Comparison of ENCODE assay signal across 9 cellular contexts in genomic region chr17:7041607-7042506, GRCh38. TPM values are rescaled to one million over a fixed set of nuclear protein-coding genes. Genes with fewer than 3 reads are reported as not detected.
A peak's percentile ranks its signal among the peaks of the same experiment; 100 is the strongest.
DNase-seq lines count a peak whose midpoint lies in the region; ATAC-seq, FAIRE-seq and TF ChIP-seq lines count a peak whose summit lies in the region.
"Had no signal": no experiment of that assay in that cellular context is flagged by ENCODE, and none has a peak within 500 bp of the region (broad histone marks: within the 10 kb centered on the region; RNA-seq: fewer than 3 reads in every experiment).

No MANE protein-coding gene starts in this region.

- no peak overlapping the region for H2AK5ac ChIP-seq in mesenchymal stem cell (ENCODE audit: low read length, severe bottlenecking)

- peak overlapping the region; percentile 19 for H2BK120ac ChIP-seq in mesenchymal stem cell (ENCODE audit: low read depth, low read length)

- H3K4me3 ChIP-seq in mesenchymal stem cell (ENCODE audit: insufficient read depth in 1 of 2, low read depth in 1 of 2, low read length in 2 of 2) (no peak overlapping the region), aorta (ENCODE audit: low read length in 2 of 2) (no peak overlapping the region), kidney (ENCODE audit: low read length in 2 of 2) (no peak overlapping the region)

- TF ChIP-seq POLR2A in GM18505 (IDR thresholded peaks at IDR 0.05; ENCODE audit: borderline replicate concordance, extremely low read depth, insufficient read depth, insufficient read length) = no peak

- H3K4me1 Mint-ChIP-seq in chondrocyte (ENCODE audit: low read depth) = peaks cover 20% of the 10 kb centered on the region

- H3K36me3 ChIP-seq in mesenchymal stem cell (ENCODE audit: control insufficient read depth in 1 of 2, insufficient read depth in 2 of 2, low read depth in 1 of 2, low read length in 2 of 2) = peaks cover 0 to 3% of the 10 kb centered on the region in 2 experiments
- no peaks in the 10 kb centered on the region for H3K36me3 ChIP-seq in aorta (ENCODE audit: control insufficient read depth in 1 of 2, insufficient read depth in 2 of 2, low read length in 1 of 2)
- H3K36me3 ChIP-seq in kidney (ENCODE audit: control insufficient read depth in 1 of 2, insufficient read depth in 2 of 2, low read length in 2 of 2) = no peaks in the 10 kb centered on the region

- peak overlapping the region; percentile 57 for H3K4me3 Mint-ChIP-seq in chondrocyte (ENCODE audit: unreplicated experiment)

- peaks cover 41% of the 10 kb centered on the region for H3K4me1 ChIP-seq in mesenchymal stem cell (ENCODE audit: control insufficient read depth, insufficient read depth, low read depth, low read length)
- H3K4me1 ChIP-seq in aorta (ENCODE audit: control insufficient read depth in 1 of 2, insufficient read depth in 2 of 2, low read length in 2 of 2) = no peaks in the 10 kb centered on the region
- peaks cover 22 to 24% of the 10 kb centered on the region in 2 donors for H3K4me1 ChIP-seq in kidney (ENCODE audit: control insufficient read depth in 1 of 2, insufficient read depth in 1 of 2, low read depth in 1 of 2, low read length in 2 of 2)

- peak overlapping the region in 1 of 2 experiments; percentile 6 for H3K4ac ChIP-seq in mesenchymal stem cell (ENCODE audit: low read depth in 1 of 2, low read length in 2 of 2)

- H3K18ac ChIP-seq in mesenchymal stem cell (ENCODE audit: low read depth in 1 of 2, low read length in 2 of 2) = peak overlapping the region in 1 of 2 experiments; percentile 46

- H3K9me3 Mint-ChIP-seq in chondrocyte (ENCODE audit: low read depth) = no peaks in the 10 kb centered on the region

- H3K14ac ChIP-seq in mesenchymal stem cell (ENCODE audit: low read length in 2 of 2) = no peak overlapping the region

- peak; percentile 34 for DNase-seq in stimulated activated CD4-positive, alpha-beta T cell treated with anti-CD3 and anti-CD28 coated beads, Interleukin-4, amount 100 ng/mL, for 1 hour
- DNase-seq in stimulated activated CD4-positive, alpha-beta T cell treated with anti-CD3 and anti-CD28 coated beads, Interleukin-12 subunit alpha, Interleukin-12 subunit beta, amount 100 ng/mL, for 4 hours = no peak
- DNase-seq in chondrocyte (ENCODE audit: low spot score) (no peak), mesenchymal stem cell (no peak), aorta (no peak), cerebellar cortex (ENCODE audit: low spot score) (no peak), kidney (no peak)

- H3K36me3 Mint-ChIP-seq in chondrocyte (ENCODE audit: low read depth) = no peaks in the 10 kb centered on the region

- H3K27me3 ChIP-seq in mesenchymal stem cell (ENCODE audit: control insufficient read depth in 1 of 2, insufficient read depth in 1 of 2, low read length in 2 of 2) (peaks cover 45 to 46% of the 10 kb centered on the region in 2 experiments), aorta (ENCODE audit: control insufficient read depth in 1 of 2, insufficient read depth in 2 of 2, low read length in 1 of 2) (no peaks in the 10 kb centered on the region)

- H4K8ac ChIP-seq in mesenchymal stem cell (ENCODE audit: low read length) = peak overlapping the region; percentile 57

- H4K91ac ChIP-seq in mesenchymal stem cell (ENCODE audit: low read length) = peak overlapping the region; percentile 78

- H3K9me3 ChIP-seq in mesenchymal stem cell (ENCODE audit: control insufficient read depth, low read length) (no peaks in the 10 kb centered on the region), aorta (ENCODE audit: control insufficient read depth, low read length) (no peaks in the 10 kb centered on the region), kidney (ENCODE audit: control insufficient read depth in 1 of 2, low read length in 2 of 2) (no peaks in the 10 kb centered on the region)

- ATAC-seq in aorta (ENCODE audit: low FRiP score) (peak; percentile 1), GM18505 (IDR thresholded peaks at IDR 0.05; ENCODE audit: unreplicated experiment) (no peak)
- ATAC-seq: Panc1 had no signal

- peaks cover 4% of the 10 kb centered on the region for H3K27me3 Mint-ChIP-seq in chondrocyte (ENCODE audit: low read depth)

- no peak overlapping the region for H2BK5ac ChIP-seq in mesenchymal stem cell (ENCODE audit: low read depth, low read length, poor library complexity, severe bottlenecking)

- peak overlapping the region in 1 of 2 experiments; percentile 66 for H2BK12ac ChIP-seq in mesenchymal stem cell (ENCODE audit: low read length in 2 of 2)

- peaks cover 4% of the 10 kb centered on the region for H3K79me1 ChIP-seq in mesenchymal stem cell (replicated peaks; ENCODE audit: low read length, poor library complexity, severe bottlenecking)

- no peak overlapping the region for H3K23ac ChIP-seq in mesenchymal stem cell (ENCODE audit: low read length in 2 of 2)

- no peak overlapping the region for H3K9ac ChIP-seq in mesenchymal stem cell (ENCODE audit: low read length)
- H3K9ac ChIP-seq in kidney (ENCODE audit: low read length in 2 of 2) = no peak overlapping the region

- no peak for FAIRE-seq in kidney (lab: Jason Lieb, UNC)

- peak overlapping the region; percentile 36 for H2BK15ac ChIP-seq in mesenchymal stem cell (ENCODE audit: low read depth, poor library complexity, severe bottlenecking)

- no peak overlapping the region for H3K27ac Mint-ChIP-seq in chondrocyte (ENCODE audit: unreplicated experiment)

- H3K27ac ChIP-seq in mesenchymal stem cell (ENCODE audit: low read length, poor library complexity, severe bottlenecking) (no peak overlapping the region), aorta (ENCODE audit: low read depth in 1 of 2, low read length in 2 of 2) (no peak overlapping the region), kidney (ENCODE audit: low read depth in 2 of 2, low read length in 2 of 2) (no peak overlapping the region)

- intact Hi-C loops in aorta (cut with DNase I) = loop anchor here in 1 of 2 donors (10.0 kb wide), 1 partner anchor 253 kb away; the partner anchor contains the start of gene YBX2
- intact Hi-C loops in kidney (cut with DNase I) = no loop called here

- H2AFZ ChIP-seq in mesenchymal stem cell (ENCODE audit: low read depth, low read length) = no peak overlapping the region

- no peak for TF ChIP-seq CTCF in chondrocyte (IDR thresholded peaks at IDR 0.05)
- TF ChIP-seq CTCF in kidney (IDR thresholded peaks at IDR 0.05; ENCODE audit: borderline replicate concordance, extremely low read depth, insufficient read depth) = no peak

- peak overlapping the region; percentile 18 for H3K4me2 ChIP-seq in mesenchymal stem cell (ENCODE audit: low read length, poor library complexity, severe bottlenecking)

- WGBS in mesenchymal stem cell = 26% methylated on average over 40 of the region's 44 CpGs
- WGBS in aorta, 2 donors = 48 to 53% methylated on average over 39 to 44 of the region's 44 CpGs

RNA-seq across cellular contexts. Expression of gene SLC16A11, which starts 2.0 kb away (rescaled TPM):
- total RNA-seq in chondrocyte (0.41 to 0.85 TPM (median 0.47 TPM) in 3 replicates), aorta (1 to 10 TPM in 1 of 2 donors, under 1 TPM in 1; 0.26 to 1.3 TPM), kidney (2.1 TPM)
- polyA plus RNA-seq in mesenchymal stem cell (2013, experiment 1 of 2) = 0.21 TPM
- 0.30 TPM for polyA plus RNA-seq in mesenchymal stem cell (2013, experiment 2 of 2)
- polyA plus RNA-seq in aorta (not detected), kidney (ENCODE audit: insufficient read depth, low read depth, low replicate concordance) (7.8 TPM)

RNA-seq across cellular contexts. Expression of gene SLC16A13, which starts 6.0 kb away (rescaled TPM):
- total RNA-seq in chondrocyte (3.5 to 5.4 TPM (median 4.8 TPM) in 3 replicates), aorta (1 to 10 TPM; 1.3 to 2.5 TPM), kidney (6.5 TPM)
- 8.4 TPM for polyA plus RNA-seq in mesenchymal stem cell (2013, experiment 1 of 2)
- 8.0 TPM for polyA plus RNA-seq in mesenchymal stem cell (2013, experiment 2 of 2)
- polyA plus RNA-seq in aorta (1 to 10 TPM in 1 of 2 donors, not detected in 1; 1.0 TPM), kidney (ENCODE audit: insufficient read depth, low read depth, low replicate concordance) (11.6 TPM)

RNA-seq across cellular contexts. Expression of gene BCL6B, which starts 19.0 kb away (rescaled TPM):
- not detected in 3 replicates for total RNA-seq in chondrocyte
- 0.01 TPM for polyA plus RNA-seq in mesenchymal stem cell (2013, experiment 1 of 2)
- 0.04 TPM for polyA plus RNA-seq in mesenchymal stem cell (2013, experiment 2 of 2)
- total RNA-seq in aorta = 10 to 100 TPM; 16.4 to 31.4 TPM
- 1 to 10 TPM in 1 of 2 donors, under 1 TPM in 1; 0.63 to 1.3 TPM for polyA plus RNA-seq in aorta
- total RNA-seq in kidney = 33.3 TPM
- 4.4 TPM for polyA plus RNA-seq in kidney (ENCODE audit: insufficient read depth, low read depth, low replicate concordance)

RNA-seq across cellular contexts. Expression of gene RNASEK, which starts 29.4 kb away (rescaled TPM):
- total RNA-seq in chondrocyte (241 to 266 TPM (median 259 TPM) in 3 replicates), aorta (100 to 1,000 TPM; 157 to 163 TPM), kidney (195 TPM)
- polyA plus RNA-seq in mesenchymal stem cell (2013, experiment 1 of 2) = 865 TPM
- polyA plus RNA-seq in mesenchymal stem cell (2013, experiment 2 of 2) = 846 TPM
- polyA plus RNA-seq in aorta (100 to 1,000 TPM; 390 to 401 TPM), kidney (ENCODE audit: insufficient read depth, low read depth, low replicate concordance) (971 TPM)

RNA-seq across cellular contexts. Expression of gene CLEC10A, which starts 38.2 kb away (rescaled TPM):
- not detected in 3 replicates for total RNA-seq in chondrocyte
- not detected for polyA plus RNA-seq in mesenchymal stem cell (2013, experiment 1 of 2)
- not detected for polyA plus RNA-seq in mesenchymal stem cell (2013, experiment 2 of 2)
- total RNA-seq in aorta = 10 to 100 TPM in 1 of 2 donors, 1 to 10 TPM in 1; 7.7 to 29.1 TPM
- 1 to 10 TPM; 1.9 to 2.4 TPM for polyA plus RNA-seq in aorta
- 16.1 TPM for total RNA-seq in kidney
- 1.5 TPM for polyA plus RNA-seq in kidney (ENCODE audit: insufficient read depth, low read depth, low replicate concordance)

Comparison
In these comparisons a context has a peak if more than half of its experiments do, and no peak if none do; other contexts are left out.
1. RNA of gene BCL6B, which starts 19.0 kb away (total RNA-seq): 33.3 TPM in kidney (single experiment) and 16.4 to 31.4 TPM in aorta; not detected in chondrocyte; every median in the first group is over 10 times any median in the second.